In genomic region chr1:161766102-161766981, GRCh38 we compare ENCODE assay signal across 8 cellular contexts. TPM values are rescaled to one million over a fixed set of nuclear protein-coding genes. Genes with fewer than 3 reads are reported as not detected.
A peak's percentile ranks its signal among the peaks of the same experiment; 100 is the strongest.
DNase-seq lines count a peak whose midpoint lies in the region; ATAC-seq and TF ChIP-seq lines count a peak whose summit lies in the region.

Gene ATF6, plus strand, starts transcription at chr1:161766320. Its CDS starts 41 bp downstream, at chr1:161766361.

- peak; percentile 21 for TF ChIP-seq EP300 in esophagus muscularis mucosa (IDR thresholded peaks at IDR 0.05)

- 0% methylated on average over 25 of the region's 35 CpGs for WGBS in esophagus muscularis mucosa

- peak; percentile 49 for TF ChIP-seq POLR2A in esophagus muscularis mucosa (IDR thresholded peaks at IDR 0.05; ENCODE audit: low read depth)

- no TSS peak for BruUV-seq in Panc1 (replicated peaks; lab: Mats Ljungman, UMichigan)

- H3K36me3 ChIP-seq in Panc1 (ENCODE audit: control insufficient read depth, insufficient read depth, low read length) (peaks cover 7% of the 10 kb centered on the region; the same call in 1 of the 2 replicates), esophagus muscularis mucosa (no peaks in the 10 kb centered on the region)

- no peaks in the 10 kb centered on the region for H3K27me3 Mint-ChIP-seq in activated T-cell treated with anti-CD3 and anti-CD28 coated beads, Interleukin-2, amount 50 U/mL, for 4 hours (ENCODE audit: low read depth)

- peak; percentile 68 for ATAC-seq in GM21529 (IDR thresholded peaks at IDR 0.05; ENCODE audit: unreplicated experiment)
- peak; percentile 86 for ATAC-seq in Panc1
- ATAC-seq in activated T-cell treated with anti-CD3 and anti-CD28 coated beads, Interleukin-2, amount 50 U/mL, for 4 hours, result peak; percentile 73 to 79

- POLR2A ChIA-PET in Panc1 (lab: Charles Lee), result no interaction called here

- no peaks in the 10 kb centered on the region for H3K9me3 Mint-ChIP-seq in activated T-cell treated with anti-CD3 and anti-CD28 coated beads, Interleukin-2, amount 50 U/mL, for 4 hours

- intact Hi-C loops in Panc1 (cut with micrococcal nuclease; ENCODE audit: unreplicated experiment) (loop anchor here (10.0 kb wide), 1 partner anchor 628 kb away; no protein-coding TSS in a partner anchor), esophagus muscularis mucosa (cut with DNase I) (no loop called here)

- DNase-seq in DMS 273 (lab: John Stamatoyannopoulos, UW; ENCODE audit: unreplicated experiment) (peak; percentile 94), KBM-7 (peak; percentile 89), Panc1 (ENCODE audit: low read depth, low spot score) (peak; percentile 89), esophagus muscularis mucosa (ENCODE audit: extremely low spot score) (peak; percentile 97), myocyte (ENCODE audit: low read depth) (peak; percentile 94)
- peak; percentile 76 for DNase-seq in activated T-cell treated with anti-CD3 and anti-CD28 coated beads, Interleukin-2, amount 50 U/mL, for 4 hours
- peak; percentile 65 to 70 for DNase-seq in stimulated activated CD8-positive, alpha-beta memory T cell treated with anti-CD3 and anti-CD28 coated beads, Interleukin-7, amount 100 ng/mL, for 4 hours (ENCODE audit: low read depth in 2 of 2)

- no peaks in the 10 kb centered on the region for H3K9me3 ChIP-seq in Panc1 (ENCODE audit: control insufficient read depth, insufficient read depth, low read depth, low read length)
- H3K9me3 ChIP-seq in esophagus muscularis mucosa, result no peaks in the 10 kb centered on the region

- H3K4me1 Mint-ChIP-seq in activated T-cell treated with anti-CD3 and anti-CD28 coated beads, Interleukin-2, amount 50 U/mL, for 4 hours (ENCODE audit: low read depth), result peaks cover 33% of the 10 kb centered on the region

- TF ChIP-seq CTCF in Panc1 (IDR thresholded peaks at IDR 0.05), result no peak
- TF ChIP-seq CTCF in esophagus muscularis mucosa (IDR thresholded peaks at IDR 0.05), result peak in 1 of 3 experiments; percentile 38

- in situ Hi-C loops in KBM-7 (cut with MboI; ENCODE audit: low pct_unique_long_range_greater_than_20kb, low sequenced_read_pairs), result no loop called here
- in situ Hi-C loops in Panc1 (cut with HindIII; ENCODE audit: low pct_unique_long_range_greater_than_20kb, low sequenced_read_pairs), result no loop called here

- H3K27me3 ChIP-seq in Panc1 (ENCODE audit: control insufficient read depth, insufficient read depth, low read length) (no peaks in the 10 kb centered on the region), esophagus muscularis mucosa (no peaks in the 10 kb centered on the region)

- CTCF ChIA-PET in Panc1 (lab: Charles Lee), result interaction anchor here (0.9 kb wide), 1 partner anchor 271 kb away, joined by 7 read pairs; no protein-coding TSS in a partner anchor

- peak within 1 kb of the TSS; percentile 94 for H3K27ac ChIP-seq in Panc1 (ENCODE audit: low read length)
- peak within 1 kb of the TSS; percentile 84 to 91 (median 90) for H3K27ac ChIP-seq in esophagus muscularis mucosa (replicated peaks in 1 of 4)

- peak within 1 kb of the TSS; percentile 99 for H3K4me3 Mint-ChIP-seq in activated T-cell treated with anti-CD3 and anti-CD28 coated beads, Interleukin-2, amount 50 U/mL, for 4 hours

- peaks cover 4% of the 10 kb centered on the region for H3K36me3 Mint-ChIP-seq in activated T-cell treated with anti-CD3 and anti-CD28 coated beads, Interleukin-2, amount 50 U/mL, for 4 hours (ENCODE audit: insufficient read depth)

- H3K4me3 ChIP-seq in Panc1 (ENCODE audit: low read depth in 2 of 2, low read length in 2 of 2) (peak within 1 kb of the TSS; percentile 99 to 100), esophagus muscularis mucosa (peak within 1 kb of the TSS; percentile 76 to 94 (median 78))

- peaks cover 6% of the 10 kb centered on the region; the same call in 1 of the 2 replicates for H3K4me1 ChIP-seq in Panc1 (ENCODE audit: control insufficient read depth, insufficient read depth, low read length)
- H3K4me1 ChIP-seq in esophagus muscularis mucosa, result peaks cover 30 to 49% (median 46%) of the 10 kb centered on the region in 4 donors

RNA-seq across cellular contexts. Expression of gene ATF6, which starts in this region (rescaled TPM):
- 16.4 TPM for total RNA-seq in Panc1 (2021; ENCODE audit: unreplicated experiment)
- polyA plus RNA-seq in Panc1 (2012; ENCODE audit: insufficient read length), result 8.4 TPM
- total RNA-seq in activated T-cell treated with anti-CD3 and anti-CD28 coated beads, Interleukin-2, amount 50 U/mL, for 4 hours, result 10 to 100 TPM; 20.0 to 26.2 (median 24.8) TPM
- 10 to 100 TPM; 24.5 to 30.6 (median 27.4) TPM for total RNA-seq in esophagus muscularis mucosa
- total RNA-seq in myocyte, result 30.2 and 32.4 TPM in 2 replicates
- 13.5 TPM for polyA plus RNA-seq in myocyte (2012)

Comparison
In these comparisons a context has a peak if more than half of its experiments do, and no peak if none do; other contexts are left out.
1. Peak in every context shown above with its lines: DNase-seq, ATAC-seq, H3K4me3 ChIP-seq and H3K27ac ChIP-seq.